In the genomic region with DNA sequence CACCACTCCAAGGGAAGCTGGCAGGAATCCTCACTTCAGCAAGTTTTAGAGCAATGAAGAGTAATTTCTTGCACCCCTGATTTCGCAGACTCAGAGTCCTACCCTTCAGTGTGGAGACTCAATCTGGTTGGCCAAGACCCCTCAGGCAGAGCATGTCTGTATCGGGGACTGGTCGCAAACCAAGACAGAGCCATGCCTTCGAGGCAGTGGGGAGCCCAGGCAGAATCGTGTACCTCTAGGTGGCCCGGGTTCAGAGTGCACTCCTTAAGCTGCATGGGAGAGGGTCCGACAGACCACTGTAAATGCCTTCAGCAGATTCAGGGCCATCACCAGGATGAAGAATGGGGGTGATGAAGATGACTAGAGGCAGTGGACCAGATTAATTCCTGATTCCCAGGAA, we compare ENCODE assay signal across 17 cellular contexts.
"Had no signal": no experiment of that assay in that cellular context is flagged by ENCODE, and none has a peak within 500 bp of the region (broad histone marks: within the 10 kb centered on the region; RNA-seq: fewer than 3 reads in every experiment).

No MANE protein-coding gene starts in this region.

- H3K36me3 ChIP-seq: esophagus muscularis mucosa, gastroesophageal sphincter, heart left ventricle, left lung, lower lobe of right lung had no signal

- ATAC-seq: foreskin keratinocyte; gastroesophageal sphincter; heart left ventricle; left cardiac atrium; left lung; left ventricle myocardium superior; lower lobe of right lung; naive thymus-derived CD4-positive, alpha-beta T cell had no signal

- H3K9me3 ChIP-seq: esophagus muscularis mucosa, gastroesophageal sphincter, heart left ventricle, left lung, lower lobe of right lung had no signal

- H3K27me3 ChIP-seq: dorsolateral prefrontal cortex, esophagus muscularis mucosa, foreskin keratinocyte, gastroesophageal sphincter, heart left ventricle, left lung had no signal

- H3K4me3 ChIP-seq: dorsolateral prefrontal cortex, esophagus muscularis mucosa, gastroesophageal sphincter, heart left ventricle, left lung, lower lobe of right lung had no signal

- H3K4me1 ChIP-seq: esophagus muscularis mucosa, gastroesophageal sphincter, heart left ventricle, left lung, lower lobe of right lung had no signal

- DNase-seq: cortex of kidney; dermis blood vessel endothelial cell; dorsolateral prefrontal cortex; effector CD4-positive, alpha-beta T cell; effector memory CD4-positive, alpha-beta T cell; foreskin keratinocyte; heart left ventricle; hippocampal formation; left cardiac atrium; left lung; left ventricle myocardium superior; lower lobe of right lung; mesenchymal stem cell; midbrain; naive thymus-derived CD4-positive, alpha-beta T cell had no signal

- H3K27ac ChIP-seq: dorsolateral prefrontal cortex, esophagus muscularis mucosa, foreskin keratinocyte, gastroesophageal sphincter, heart left ventricle, left lung, lower lobe of right lung had no signal
